Comparison of ENCODE assay signal across 8 cellular contexts in genomic region chr18:58314284-58314683, GRCh38.
DNase-seq lines count a peak whose midpoint lies in the region; TF ChIP-seq lines count a peak whose summit lies in the region.

No MANE protein-coding gene starts in this region.

- intact Hi-C loops in activated CD4-positive, alpha-beta memory T cell treated with anti-CD3 and anti-CD28 coated beads for 36 hours (cut with micrococcal nuclease): no loop called here

- CTCF ChIA-PET in AG04449 (lab: Yijun Ruan, JAX): interaction anchor here (0.7 to 2.6 kb wide), 4 partner anchors 8 to 133 kb away, joined by 3 to 7 read pairs (median 6); no protein-coding TSS in a partner anchor
- CTCF ChIA-PET in activated CD4-positive, alpha-beta memory T cell treated with anti-CD3 and anti-CD28 coated beads for 36 hours (lab: Charles Lee): interaction anchor here (1.7 kb wide), 1 partner anchor 11 kb away, joined by 4 read pairs; no protein-coding TSS in a partner anchor

- H3K36me3 ChIP-seq in H7 (replicated peaks; ENCODE audit: control insufficient read depth, insufficient read depth, low read length): no peaks in the 10 kb centered on the region; the same call in 1 of the 2 replicates

- no peak overlapping the region for H3K4me3 ChIP-seq in AG04449 (ENCODE audit: low read depth, low read length)
- H3K4me3 ChIP-seq in choroid plexus epithelial cell (ENCODE audit: low read depth, low read length): no peak overlapping the region
- no peak overlapping the region for H3K4me3 ChIP-seq in H7 (ENCODE audit: insufficient read depth, low read depth, low read length)

- no peak overlapping the region for H3K4me3 Mint-ChIP-seq in mesothelial cell of epicardium
- no peak overlapping the region for H3K4me3 Mint-ChIP-seq in activated CD4-positive, alpha-beta memory T cell treated with anti-CD3 and anti-CD28 coated beads for 36 hours

- H3K9me3 Mint-ChIP-seq in mesothelial cell of epicardium: no peaks in the 10 kb centered on the region
- no peaks in the 10 kb centered on the region for H3K9me3 Mint-ChIP-seq in activated CD4-positive, alpha-beta memory T cell treated with anti-CD3 and anti-CD28 coated beads for 36 hours

- no peaks in the 10 kb centered on the region for H3K27me3 Mint-ChIP-seq in mesothelial cell of epicardium (ENCODE audit: low read depth)
- peaks cover 2% of the 10 kb centered on the region for H3K27me3 Mint-ChIP-seq in activated CD4-positive, alpha-beta memory T cell treated with anti-CD3 and anti-CD28 coated beads for 36 hours

- no peaks in the 10 kb centered on the region; the same call in 1 of the 2 replicates for H3K27me3 ChIP-seq in H7 (ENCODE audit: control insufficient read depth, insufficient read depth, low read length)

- POLR2A ChIA-PET in AG04449 (lab: Yijun Ruan, JAX): no interaction called here
- POLR2A ChIA-PET in activated CD4-positive, alpha-beta memory T cell treated with anti-CD3 and anti-CD28 coated beads for 36 hours (lab: Charles Lee): no interaction called here

- H3K4me1 Mint-ChIP-seq in mesothelial cell of epicardium: peaks cover 20% of the 10 kb centered on the region
- peaks cover 43% of the 10 kb centered on the region for H3K4me1 Mint-ChIP-seq in activated CD4-positive, alpha-beta memory T cell treated with anti-CD3 and anti-CD28 coated beads for 36 hours (ENCODE audit: low read depth)

- DNase-seq in AG04449 (ENCODE audit: low read depth, low spot score) (peak; percentile 86), NCI-H1694 treated with DMSO at 0.1 percent for 48 hours (lab: John Stamatoyannopoulos, UW) (peak; percentile 48), choroid plexus epithelial cell (ENCODE audit: low read depth) (peak; percentile 83), mesothelial cell of epicardium (ENCODE audit: low spot score in 2 of 2, unreplicated experiment in 2 of 2) (no peak), H7 (no peak), T-helper 1 cell (no peak), DMS153 treated with DMSO at 0.1 percent for 48 hours (lab: John Stamatoyannopoulos, UW; ENCODE audit: unreplicated experiment) (no peak)
- DNase-seq in activated CD4-positive, alpha-beta memory T cell treated with anti-CD3 and anti-CD28 coated beads for 36 hours: no peak

- TF ChIP-seq CTCF in AG04449 (IDR thresholded peaks at IDR 0.05; ENCODE audit: insufficient read depth, low read length, missing control alignments): no peak
- no peak for TF ChIP-seq CTCF in choroid plexus epithelial cell (conservative IDR thresholded peaks at IDR 0.05; ENCODE audit: low read depth, low read length)
- TF ChIP-seq CTCF in mesothelial cell of epicardium (IDR thresholded peaks at IDR 0.05; ENCODE audit: unreplicated experiment): no peak

- H3K27ac Mint-ChIP-seq in mesothelial cell of epicardium: peak overlapping the region; percentile 79
- H3K27ac Mint-ChIP-seq in activated CD4-positive, alpha-beta memory T cell treated with anti-CD3 and anti-CD28 coated beads for 36 hours: no peak overlapping the region

- H3K36me3 Mint-ChIP-seq in mesothelial cell of epicardium: peaks cover 10% of the 10 kb centered on the region
- H3K36me3 Mint-ChIP-seq in activated CD4-positive, alpha-beta memory T cell treated with anti-CD3 and anti-CD28 coated beads for 36 hours: no peaks in the 10 kb centered on the region

Comparison
In these comparisons a context has a peak if more than half of its experiments do, and no peak if none do; other contexts are left out.
1. DNase-seq: peak in AG04449 (single experiment), NCI-H1694 treated with DMSO at 0.1 percent for 48 hours (single experiment) and choroid plexus epithelial cell (single experiment); none in mesothelial cell of epicardium (0 of 2), H7 (single experiment), activated CD4-positive, alpha-beta memory T cell treated with anti-CD3 and anti-CD28 coated beads for 36 hours (single experiment), T-helper 1 cell (0 of 5) and DMS153 treated with DMSO at 0.1 percent for 48 hours (single experiment).